ENCODE assay signal across 8 cellular contexts in genomic region chr6:139376604-139377218, GRCh38. TPM values are rescaled to one million over a fixed set of nuclear protein-coding genes. Genes with fewer than 3 reads are reported as not detected.
DNase-seq lines count a peak whose midpoint lies in the region; ATAC-seq, FAIRE-seq and TF ChIP-seq lines count a peak whose summit lies in the region.

No MANE protein-coding gene starts in this region.

- no peak for TF ChIP-seq CTCF in DOHH2 (IDR thresholded peaks at IDR 0.05; ENCODE audit: low read depth, low read length, poor library complexity, severe bottlenecking)
- TF ChIP-seq CTCF in endothelial cell (IDR thresholded peaks at IDR 0.05; ENCODE audit: unreplicated experiment), result no peak

- H3K9me2 ChIP-seq in DOHH2 (replicated peaks; ENCODE audit: control insufficient read depth, low read length), result no peaks in the 10 kb centered on the region

- no peak for ATAC-seq in HG03025 (IDR thresholded peaks at IDR 0.05; ENCODE audit: low FRiP score, unreplicated experiment)

- peak overlapping the region; percentile 97 for H3K4me3 Mint-ChIP-seq in endothelial cell (ENCODE audit: unreplicated experiment)

- peaks cover 25% of the 10 kb centered on the region for H3K79me2 ChIP-seq in DOHH2 (ENCODE audit: control insufficient read depth, low read length)

- H3K4me1 ChIP-seq in DOHH2 (ENCODE audit: control insufficient read depth, low read length) (peaks cover 22% of the 10 kb centered on the region), neuron (ENCODE audit: insufficient read depth, low read length) (peaks cover 14% of the 10 kb centered on the region)

- no peak overlapping the region for H3K27ac ChIP-seq in DOHH2 (ENCODE audit: low read depth, low read length)

- peaks cover 26% of the 10 kb centered on the region for H3K27me3 Mint-ChIP-seq in endothelial cell (ENCODE audit: unreplicated experiment)

- 0 out of 2 replicates have a peak overlapping the region, but pooled peaks have one; percentile 93 for H3K4me3 ChIP-seq in DOHH2 (ENCODE audit: low read length)
- H3K4me3 ChIP-seq in neuron (ENCODE audit: low read length), result peak overlapping the region; percentile 75

- no peak overlapping the region; the same call in 1 of the 2 replicates for H3K4me2 ChIP-seq in DOHH2 (ENCODE audit: low read length)

- no peak overlapping the region for H3K27ac Mint-ChIP-seq in endothelial cell (ENCODE audit: unreplicated experiment)

- H3F3A ChIP-seq in DOHH2 (ENCODE audit: control insufficient read depth, insufficient read depth), result 0 out of 2 replicates have a peak, but pooled peaks cover 2% of the 10 kb centered on the region

- peak overlapping the region; percentile 100 for H2AFZ ChIP-seq in neuron (ENCODE audit: low read depth, low read length)

- FAIRE-seq in GM19239 (lab: Jason Lieb, UNC), result no peak

- H3K36me3 ChIP-seq in DOHH2 (ENCODE audit: control insufficient read depth, low read length) (peaks cover 23% of the 10 kb centered on the region), neuron (ENCODE audit: insufficient read depth, low read length) (peaks cover 19% of the 10 kb centered on the region)

- no peaks in the 10 kb centered on the region for H3K9me3 Mint-ChIP-seq in endothelial cell (ENCODE audit: unreplicated experiment)

- peaks cover 30% of the 10 kb centered on the region for H3K4me1 Mint-ChIP-seq in endothelial cell (ENCODE audit: unreplicated experiment)

- H3K9me3 ChIP-seq in DOHH2 (ENCODE audit: control insufficient read depth, insufficient read depth, low read length), result no peaks in the 10 kb centered on the region
- no peaks in the 10 kb centered on the region for H3K9me3 ChIP-seq in neuron (ENCODE audit: low read length)

- H3K27me3 ChIP-seq in DOHH2 (ENCODE audit: control insufficient read depth, low read length) (no peaks in the 10 kb centered on the region), neuron (ENCODE audit: insufficient read depth, low read length) (no peaks in the 10 kb centered on the region)

- H3K36me3 Mint-ChIP-seq in endothelial cell (ENCODE audit: low read depth, unreplicated experiment), result peaks cover 21% of the 10 kb centered on the region

- peaks cover 4% of the 10 kb centered on the region; the same call in 1 of the 2 replicates for H4K20me1 ChIP-seq in DOHH2 (ENCODE audit: control insufficient read depth, insufficient read depth, low read depth, low read length)

- peak; percentile 21 for DNase-seq in NCI-H526 treated with DMSO at 0.1 percent for 48 hours (lab: John Stamatoyannopoulos, UW)
- no peak for DNase-seq in endothelial cell (ENCODE audit: low spot score)
- DNase-seq in stimulated activated CD4-positive, alpha-beta T cell treated with anti-CD3 and anti-CD28 coated beads, Interleukin-1b, Interleukin-23, amount 100 ng/mL, for 48 hours, result no peak
- DNase-seq in hepatic stellate cell (ENCODE audit: low spot score), result no peak
- no peak for DNase-seq in GM19239 (ENCODE audit: insufficient read length, low spot score)

RNA-seq across cellular contexts. Expression of gene CITED2, which starts 2.3 kb away (rescaled TPM):
- total RNA-seq in endothelial cell (ENCODE audit: unreplicated experiment), result 72.4 TPM
